In the genomic region with DNA sequence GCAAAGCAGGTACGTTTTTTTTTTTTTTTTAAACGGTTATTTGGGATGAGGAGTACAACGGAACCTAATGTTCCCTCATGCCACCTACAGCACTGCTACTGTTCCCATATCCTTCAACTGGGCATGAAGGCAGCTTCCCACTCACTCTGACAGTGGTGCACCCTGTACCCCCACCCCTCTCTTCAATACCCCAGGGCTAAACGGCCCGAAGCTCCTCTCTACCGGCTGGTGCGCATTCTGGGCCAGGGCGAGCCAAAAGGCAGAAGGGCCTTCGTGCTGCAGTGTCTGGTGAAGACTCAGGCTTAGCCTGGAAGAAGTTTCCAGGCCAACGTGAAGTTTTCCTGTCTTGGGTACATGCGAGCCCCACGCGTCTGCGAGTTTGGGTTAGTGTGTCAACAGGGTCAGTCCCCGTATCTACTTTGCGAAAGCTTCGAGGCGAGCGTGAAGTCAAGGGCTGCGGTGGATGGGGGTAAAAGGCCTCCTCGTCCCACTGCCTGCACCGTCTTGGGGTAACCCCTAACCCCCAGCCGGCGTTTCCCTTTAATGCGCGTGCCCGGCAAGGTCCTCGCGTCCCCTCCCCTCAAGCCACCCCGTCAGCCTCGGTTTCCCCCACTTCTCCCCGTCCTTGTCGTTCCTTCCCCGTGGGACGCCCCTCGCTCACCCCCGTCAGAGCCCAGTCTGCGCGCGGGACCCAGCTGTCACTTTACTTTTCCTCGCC, we compare ENCODE assay signal across 8 cellular contexts. TPM values are rescaled to one million over a fixed set of nuclear protein-coding genes. Genes with fewer than 3 reads are reported as not detected.
A peak's percentile ranks its signal among the peaks of the same experiment; 100 is the strongest.
DNase-seq lines count a peak whose midpoint lies in the region; ATAC-seq, FAIRE-seq and TF ChIP-seq lines count a peak whose summit lies in the region.

No MANE protein-coding gene starts in this region.

- in situ Hi-C loops in HAP-1 (cut with MboI; ENCODE audit: low sequenced_read_pairs) (no loop called here), HepG2 (cut with HindIII; ENCODE audit: extremely low pct_ligation_motif_present, low pct_unique_long_range_greater_than_20kb) (no loop called here)

- H3K79me2 ChIP-seq in OCI-LY1 (ENCODE audit: insufficient read depth, low read length) (peaks cover 33% of the 10 kb centered on the region), HepG2 (ENCODE audit: insufficient read depth, low read length) (no peaks in the 10 kb centered on the region)

- TF ChIP-seq POLR2A in HepG2 (IDR thresholded peaks at IDR 0.05; ENCODE audit: insufficient read depth in 1 of 2, low read depth in 2 of 2, low read length in 2 of 2): no peak

- H3K9ac ChIP-seq in OCI-LY1 (ENCODE audit: low read length) (peak overlapping the region; percentile 67), HepG2 (ENCODE audit: insufficient read depth, low read depth, low read length) (no peak overlapping the region), subcutaneous abdominal adipose tissue (ENCODE audit: low read length in 5 of 5) (peak overlapping the region; percentile 56 to 89 (median 78))

- POLR2A ChIA-PET in HepG2 (lab: Yijun Ruan, JAX): no interaction called here

- no peak for TF ChIP-seq CTCF in OCI-LY1 (IDR thresholded peaks at IDR 0.05; ENCODE audit: low read length)
- no peak for TF ChIP-seq CTCF in HepG2 (CRISPR knock-in tag; IDR thresholded peaks at IDR 0.05)

- no peaks in the 10 kb centered on the region for H3K36me3 ChIP-seq in HAP-1 (replicated peaks)
- no peaks in the 10 kb centered on the region for H3K36me3 ChIP-seq in OCI-LY1 (ENCODE audit: insufficient read depth, low read length)
- H3K36me3 ChIP-seq in HepG2 (replicated peaks in 1 of 2; ENCODE audit: control insufficient read depth in 1 of 2, insufficient read depth in 2 of 2, low read length in 2 of 2): no peaks in the 10 kb centered on the region
- H3K36me3 ChIP-seq in subcutaneous abdominal adipose tissue (ENCODE audit: control insufficient read depth in 5 of 5, insufficient read depth in 5 of 5, low read length in 5 of 5): no peaks in the 10 kb centered on the region

- H4K20me1 ChIP-seq in OCI-LY1 (ENCODE audit: insufficient read depth, low read length) (no peaks in the 10 kb centered on the region), HepG2 (ENCODE audit: insufficient read depth, low read length) (no peaks in the 10 kb centered on the region)

- ATAC-seq in GM18498 (IDR thresholded peaks at IDR 0.05; ENCODE audit: unreplicated experiment): peak; percentile 31
- peak; percentile 51 for ATAC-seq in HepG2

- H3K9me3 ChIP-seq in HAP-1: no peaks in the 10 kb centered on the region
- no peaks in the 10 kb centered on the region for H3K9me3 ChIP-seq in OCI-LY1 (ENCODE audit: low read length)
- no peaks in the 10 kb centered on the region for H3K9me3 ChIP-seq in HepG2 (ENCODE audit: low read length)
- no peaks in the 10 kb centered on the region for H3K9me3 ChIP-seq in subcutaneous abdominal adipose tissue (ENCODE audit: control insufficient read depth in 5 of 5, low read length in 5 of 5)

- no peaks in the 10 kb centered on the region; the same call in 1 of the 2 replicates for H3F3A ChIP-seq in OCI-LY1 (ENCODE audit: insufficient read depth, low read length)

- H3K27ac ChIP-seq in OCI-LY1 (ENCODE audit: low read depth, low read length, poor library complexity, severe bottlenecking) (no peak overlapping the region), HepG2 (ENCODE audit: extremely low read length, insufficient read depth, low read length) (no peak overlapping the region), subcutaneous abdominal adipose tissue (ENCODE audit: low read depth, low read length) (peak overlapping the region; percentile 92)

- H3K4me3 ChIP-seq in HAP-1: peak overlapping the region; percentile 80
- peak overlapping the region; percentile 93 for H3K4me3 ChIP-seq in OCI-LY1 (ENCODE audit: low read depth, low read length, poor library complexity, severe bottlenecking)
- H3K4me3 ChIP-seq in HepG2 (replicated peaks in 1 of 3; ENCODE audit: insufficient read depth in 1 of 3, low read depth in 2 of 3, low read length in 3 of 3): peak overlapping the region; percentile 57 to 79 (median 76)
- peak overlapping the region; percentile 76 to 91 (median 84) for H3K4me3 ChIP-seq in subcutaneous abdominal adipose tissue (ENCODE audit: low read depth in 1 of 5, low read length in 5 of 5)

- H3K4me1 ChIP-seq in HAP-1: peaks cover 9% of the 10 kb centered on the region
- H3K4me1 ChIP-seq in OCI-LY1 (ENCODE audit: insufficient read depth, low read length, severe bottlenecking): peaks cover 40% of the 10 kb centered on the region
- no peaks in the 10 kb centered on the region; the same call in 1 of the 2 replicates for H3K4me1 ChIP-seq in HepG2 (ENCODE audit: insufficient read depth, low read length)
- peaks cover 2 to 40% (median 33%) of the 10 kb centered on the region in 5 donors for H3K4me1 ChIP-seq in subcutaneous abdominal adipose tissue (ENCODE audit: control insufficient read depth in 5 of 5, insufficient read depth in 5 of 5, low read length in 5 of 5)

- no TSS peak for BruUV-seq in HepG2 (replicated peaks; lab: Mats Ljungman, UMichigan)

- 2% methylated on average over 23 of the region's 41 CpGs for WGBS in HepG2 (ENCODE audit: low lambda C conversion rate)

- H3K4me2 ChIP-seq in OCI-LY1 (ENCODE audit: low read length) (peak overlapping the region; percentile 82), HepG2 (ENCODE audit: low read depth, low read length) (peak overlapping the region; percentile 92)

- H3K9me2 ChIP-seq in OCI-LY1 (ENCODE audit: low read depth, low read length): no peaks in the 10 kb centered on the region

- FAIRE-seq in HepG2 (lab: Jason Lieb, UNC): no peak

- H2AFZ ChIP-seq in OCI-LY1 (ENCODE audit: low read length): no peak overlapping the region
- no peak overlapping the region for H2AFZ ChIP-seq in HepG2 (ENCODE audit: low read length)

- DNase-seq in HAP-1 (ENCODE audit: low spot score in 2 of 2) (no peak), cerebellar cortex (ENCODE audit: low spot score) (peak; percentile 47), HepG2 (ENCODE audit: low spot score) (no peak), RKO (ENCODE audit: low spot score) (no peak), NCI-H82 (lab: John Stamatoyannopoulos, UW) (no peak)

- TF ChIP-seq EP300 in HepG2 (IDR thresholded peaks at IDR 0.05; ENCODE audit: low read depth in 2 of 2, low read length in 2 of 2) (no peak), HepG2 (CRISPR knock-in tag; IDR thresholded peaks at IDR 0.05; ENCODE audit: borderline replicate concordance) (no peak)

- CTCF ChIA-PET in HepG2 (lab: Yijun Ruan, JAX; ENCODE audit: low intra/inter-chr PET ratio, low total read pairs): no interaction called here

- H3K27me3 ChIP-seq in HAP-1 (ENCODE audit: low read depth): peaks cover 2% of the 10 kb centered on the region; the same call in 1 of the 2 replicates
- H3K27me3 ChIP-seq in OCI-LY1 (ENCODE audit: insufficient read depth, low read length): peaks cover 4% of the 10 kb centered on the region; the same call in 1 of the 2 replicates
- peaks cover 0 to 36% of the 10 kb centered on the region in 2 experiments for H3K27me3 ChIP-seq in HepG2 (ENCODE audit: control insufficient read depth in 1 of 2, insufficient read depth in 2 of 2, low read length in 2 of 2)
- no peaks in the 10 kb centered on the region for H3K27me3 ChIP-seq in subcutaneous abdominal adipose tissue (ENCODE audit: control insufficient read depth in 5 of 5, insufficient read depth in 4 of 5, low read length in 5 of 5)

- intact Hi-C loops in HepG2 (cut with micrococcal nuclease; ENCODE audit: unreplicated experiment): no loop called here

- TF ChIP-seq RAD21 in HepG2 (CRISPR knock-in tag; IDR thresholded peaks at IDR 0.05): no peak

RNA-seq across cellular contexts. Expression of gene UBE2E2, which starts 0.8 kb away (rescaled TPM):
- 0.77 and 0.81 TPM in 2 replicates for total RNA-seq in HepG2 (2016; rRNA removed; fragmentation: Illumina TruSeq; extraction: Trizol)
- 0.91 and 1.2 TPM in 2 replicates for total RNA-seq in HepG2 (2016; cell fraction: cytosol; rRNA removed; fragmentation: Illumina TruSeq; extraction: Trizol; ENCODE audit: low read depth)
- 0.73 and 2.1 TPM in 2 replicates for total RNA-seq in HepG2 (2016; cell fraction: insoluble cytoplasmic fraction; rRNA removed; fragmentation: Illumina TruSeq; extraction: Trizol)
- total RNA-seq in HepG2 (2016; cell fraction: membrane; rRNA removed; fragmentation: Illumina TruSeq; extraction: Trizol): 1.3 and 2.3 TPM in 2 replicates
- 0.72 and 1.4 TPM in 2 replicates for total RNA-seq in HepG2 (2016; cell fraction: nucleus; rRNA removed; fragmentation: Illumina TruSeq; extraction: Trizol)
- polyA plus RNA-seq in HepG2 (2011; rRNA removed): 1.5 and 1.6 TPM in 2 replicates
- 1.4 and 2.9 TPM in 2 replicates for polyA plus RNA-seq in HepG2 (2011; cell fraction: cytosol; rRNA removed)
- 1.6 and 2.5 TPM in 2 replicates for polyA plus RNA-seq in HepG2 (2011; cell fraction: nucleus; rRNA removed)
- 1.2 and 1.6 TPM in 2 replicates for polyA plus RNA-seq in HepG2 (2012)
- polyA plus RNA-seq in HepG2 (2016; cell fraction: cytosol; fragmentation: Illumina TruSeq; extraction: Trizol; ENCODE audit: low read depth): 0.42 and 0.97 TPM in 2 replicates
- 0.75 and 1.1 TPM in 2 replicates for polyA plus RNA-seq in HepG2 (2016; cell fraction: insoluble cytoplasmic fraction; fragmentation: Illumina TruSeq; extraction: Trizol; ENCODE audit: low read depth)
- 1.2 and 1.8 TPM in 2 replicates for polyA plus RNA-seq in HepG2 (2016; cell fraction: membrane; fragmentation: Illumina TruSeq; extraction: Trizol; ENCODE audit: low read depth)
- 0.52 and 1.6 TPM in 2 replicates for polyA plus RNA-seq in HepG2 (2016; cell fraction: nucleus; fragmentation: Illumina TruSeq; extraction: Trizol; ENCODE audit: insufficient read depth, low read depth)
- 0.90 and 11.7 TPM in 2 replicates for polyA minus RNA-seq in HepG2 (2011; rRNA and poly(A)+ RNA removed; ENCODE audit: low replicate concordance)
- polyA minus RNA-seq in HepG2 (2011; cell fraction: cytosol; rRNA and poly(A)+ RNA removed): 0.70 and 2.5 TPM in 2 replicates
- polyA minus RNA-seq in HepG2 (2011; cell fraction: nucleus; rRNA and poly(A)+ RNA removed): 2.2 and 6.5 TPM in 2 replicates
